ENCODE assay signal across 1 cellular context in genomic region chr3:69410301-69410700, GRCh38.
TF ChIP-seq lines count a peak whose summit lies in the region.

No MANE protein-coding gene starts in this region.

TF ChIP-seq in neural cell, 6 proteins besides CTCF, POLR2A, EP300 and RAD21 (continued from another document):
- no peak for TF ChIP-seq REST (IDR thresholded peaks at IDR 0.05; ENCODE audit: borderline replicate concordance)
